Comparison of ENCODE assay signal across 1 cellular context in the genomic region with DNA sequence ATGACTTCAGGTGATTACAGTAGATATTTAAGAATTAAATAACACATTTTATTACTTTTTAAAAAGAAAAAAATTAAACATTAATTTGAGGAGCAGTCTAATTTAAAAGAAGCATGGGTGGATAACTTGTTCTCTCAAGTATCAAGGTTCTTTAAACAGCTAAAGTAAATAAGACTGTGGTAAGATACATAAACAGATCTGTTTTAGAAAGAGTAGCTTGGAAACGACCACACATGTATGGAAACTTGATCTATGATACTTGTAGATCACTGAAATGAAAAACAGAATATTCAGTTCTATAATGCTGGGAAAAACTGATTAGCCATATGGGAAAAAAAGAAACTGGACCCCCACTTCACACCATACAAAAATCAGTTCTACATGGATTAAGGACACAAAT.
A peak's percentile ranks its signal among the peaks of the same experiment; 100 is the strongest.
TF ChIP-seq lines count a peak whose summit lies in the region.

No MANE protein-coding gene starts in this region.

TF ChIP-seq in HEK293, 187 proteins besides CTCF, POLR2A, EP300 and RAD21 (continued from another document):
- TF ChIP-seq, protein P1, sequence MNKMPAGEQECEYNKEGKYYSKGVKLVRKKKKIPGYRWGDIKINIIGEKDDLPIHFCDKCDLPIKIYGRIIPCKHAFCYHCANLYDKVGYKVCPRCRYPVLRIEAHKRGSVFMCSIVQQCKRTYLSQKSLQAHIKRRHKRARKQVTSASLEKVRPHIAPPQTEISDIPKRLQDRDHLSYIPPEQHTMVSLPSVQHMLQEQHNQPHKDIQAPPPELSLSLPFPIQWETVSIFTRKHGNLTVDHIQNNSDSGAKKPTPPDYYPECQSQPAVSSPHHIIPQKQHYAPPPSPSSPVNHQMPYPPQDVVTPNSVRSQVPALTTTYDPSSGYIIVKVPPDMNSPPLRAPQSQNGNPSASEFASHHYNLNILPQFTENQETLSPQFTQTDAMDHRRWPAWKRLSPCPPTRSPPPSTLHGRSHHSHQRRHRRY (tag by site-specific recombination; IDR thresholded peaks at IDR 0.05): no peak
- TF ChIP-seq ZNF561 (tag by site-specific recombination; IDR thresholded peaks at IDR 0.05; ENCODE audit: borderline replicate concordance) (no peak), ZNF76 (tag by site-specific recombination; IDR thresholded peaks at IDR 0.05; ENCODE audit: borderline replicate concordance, low read depth) (no peak), KLF10 (tag by site-specific recombination; IDR thresholded peaks at IDR 0.05) (no peak), ZNF777 (tag by site-specific recombination; IDR thresholded peaks at IDR 0.05; ENCODE audit: borderline replicate concordance) (no peak), ZNF121 (tag by site-specific recombination; IDR thresholded peaks at IDR 0.05) (no peak), ZNF624 (tag by site-specific recombination; IDR thresholded peaks at IDR 0.05) (no peak), ZNF549 (tag by site-specific recombination; IDR thresholded peaks at IDR 0.05) (no peak), ZNF843 (tag by site-specific recombination; IDR thresholded peaks at IDR 0.05) (0 out of 2 replicates have a peak, but pooled peaks have one; percentile 42), ZNF473 (tag by site-specific recombination; IDR thresholded peaks at IDR 0.05) (no peak), ZNF394 (tag by site-specific recombination; IDR thresholded peaks at IDR 0.05; ENCODE audit: borderline replicate concordance) (peak; percentile 40; the same call in 1 of the 2 replicates), ZNF510 (tag by site-specific recombination; IDR thresholded peaks at IDR 0.05; ENCODE audit: insufficient replicate concordance) (no peak), SETDB1 (IDR thresholded peaks at IDR 0.05; ENCODE audit: insufficient read length, low read length) (no peak), ZNF404 (tag by site-specific recombination; IDR thresholded peaks at IDR 0.05) (no peak), TCF7L2 (IDR thresholded peaks at IDR 0.05; ENCODE audit: borderline replicate concordance, low read depth, low read length) (no peak), GLI4 (tag by site-specific recombination; IDR thresholded peaks at IDR 0.05) (no peak), ZNF239 (tag by site-specific recombination; IDR thresholded peaks at IDR 0.05) (no peak), ZNF211 (tag by site-specific recombination; IDR thresholded peaks at IDR 0.05; ENCODE audit: low read depth) (no peak), ZFP69B (tag by site-specific recombination; IDR thresholded peaks at IDR 0.05) (no peak), BCL11A (tag by site-specific recombination; IDR thresholded peaks at IDR 0.05; ENCODE audit: low read depth) (no peak), ZNF311 (tag by site-specific recombination; IDR thresholded peaks at IDR 0.05; ENCODE audit: borderline replicate concordance) (no peak), ZNF155 (tag by site-specific recombination; IDR thresholded peaks at IDR 0.05) (no peak), SALL2 (tag by site-specific recombination; IDR thresholded peaks at IDR 0.05; ENCODE audit: borderline replicate concordance) (no peak), WT1 (tag by site-specific recombination; IDR thresholded peaks at IDR 0.05) (0 out of 2 replicates have a peak, but pooled peaks have one; percentile 25), ZNF248 (tag by site-specific recombination; IDR thresholded peaks at IDR 0.05) (no peak), HOXC10 (CRISPR knock-in tag; IDR thresholded peaks at IDR 0.05) (no peak), ZNF677 (tag by site-specific recombination; IDR thresholded peaks at IDR 0.05) (no peak)
- TF ChIP-seq, protein P2, sequence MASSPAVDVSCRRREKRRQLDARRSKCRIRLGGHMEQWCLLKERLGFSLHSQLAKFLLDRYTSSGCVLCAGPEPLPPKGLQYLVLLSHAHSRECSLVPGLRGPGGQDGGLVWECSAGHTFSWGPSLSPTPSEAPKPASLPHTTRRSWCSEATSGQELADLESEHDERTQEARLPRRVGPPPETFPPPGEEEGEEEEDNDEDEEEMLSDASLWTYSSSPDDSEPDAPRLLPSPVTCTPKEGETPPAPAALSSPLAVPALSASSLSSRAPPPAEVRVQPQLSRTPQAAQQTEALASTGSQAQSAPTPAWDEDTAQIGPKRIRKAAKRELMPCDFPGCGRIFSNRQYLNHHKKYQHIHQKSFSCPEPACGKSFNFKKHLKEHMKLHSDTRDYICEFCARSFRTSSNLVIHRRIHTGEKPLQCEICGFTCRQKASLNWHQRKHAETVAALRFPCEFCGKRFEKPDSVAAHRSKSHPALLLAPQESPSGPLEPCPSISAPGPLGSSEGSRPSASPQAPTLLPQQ (tag by site-specific recombination; IDR thresholded peaks at IDR 0.05): no peak
- TF ChIP-seq, protein P3, sequence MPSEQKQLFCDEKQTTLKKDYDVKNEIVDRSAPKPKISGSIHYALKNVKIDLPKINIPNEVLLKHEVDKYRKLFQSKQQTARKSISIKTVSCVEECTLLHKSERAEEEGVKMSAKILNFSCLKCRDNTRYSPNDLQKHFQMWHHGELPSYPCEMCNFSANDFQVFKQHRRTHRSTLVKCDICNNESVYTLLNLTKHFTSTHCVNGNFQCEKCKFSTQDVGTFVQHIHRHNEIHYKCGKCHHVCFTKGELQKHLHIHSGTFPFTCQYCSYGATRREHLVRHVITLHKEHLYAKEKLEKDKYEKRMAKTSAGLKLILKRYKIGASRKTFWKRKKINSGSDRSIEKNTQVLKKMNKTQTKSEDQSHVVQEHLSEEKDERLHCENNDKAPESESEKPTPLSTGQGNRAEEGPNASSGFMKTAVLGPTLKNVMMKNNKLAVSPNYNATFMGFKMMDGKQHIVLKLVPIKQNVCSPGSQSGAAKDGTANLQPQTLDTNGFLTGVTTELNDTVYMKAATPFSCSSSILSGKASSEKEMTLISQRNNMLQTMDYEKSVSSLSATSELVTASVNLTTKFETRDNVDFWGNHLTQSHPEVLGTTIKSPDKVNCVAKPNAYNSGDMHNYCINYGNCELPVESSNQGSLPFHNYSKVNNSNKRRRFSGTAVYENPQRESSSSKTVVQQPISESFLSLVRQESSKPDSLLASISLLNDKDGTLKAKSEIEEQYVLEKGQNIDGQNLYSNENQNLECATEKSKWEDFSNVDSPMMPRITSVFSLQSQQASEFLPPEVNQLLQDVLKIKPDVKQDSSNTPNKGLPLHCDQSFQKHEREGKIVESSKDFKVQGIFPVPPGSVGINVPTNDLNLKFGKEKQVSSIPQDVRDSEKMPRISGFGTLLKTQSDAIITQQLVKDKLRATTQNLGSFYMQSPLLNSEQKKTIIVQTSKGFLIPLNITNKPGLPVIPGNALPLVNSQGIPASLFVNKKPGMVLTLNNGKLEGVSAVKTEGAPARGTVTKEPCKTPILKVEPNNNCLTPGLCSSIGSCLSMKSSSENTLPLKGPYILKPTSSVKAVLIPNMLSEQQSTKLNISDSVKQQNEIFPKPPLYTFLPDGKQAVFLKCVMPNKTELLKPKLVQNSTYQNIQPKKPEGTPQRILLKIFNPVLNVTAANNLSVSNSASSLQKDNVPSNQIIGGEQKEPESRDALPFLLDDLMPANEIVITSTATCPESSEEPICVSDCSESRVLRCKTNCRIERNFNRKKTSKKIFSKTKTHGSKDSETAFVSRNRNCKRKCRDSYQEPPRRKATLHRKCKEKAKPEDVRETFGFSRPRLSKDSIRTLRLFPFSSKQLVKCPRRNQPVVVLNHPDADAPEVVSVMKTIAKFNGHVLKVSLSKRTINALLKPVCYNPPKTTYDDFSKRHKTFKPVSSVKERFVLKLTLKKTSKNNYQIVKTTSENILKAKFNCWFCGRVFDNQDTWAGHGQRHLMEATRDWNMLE (tag by site-specific recombination; conservative IDR thresholded peaks at IDR 0.05; ENCODE audit: low read depth): no peak
- TF ChIP-seq, protein P4, sequence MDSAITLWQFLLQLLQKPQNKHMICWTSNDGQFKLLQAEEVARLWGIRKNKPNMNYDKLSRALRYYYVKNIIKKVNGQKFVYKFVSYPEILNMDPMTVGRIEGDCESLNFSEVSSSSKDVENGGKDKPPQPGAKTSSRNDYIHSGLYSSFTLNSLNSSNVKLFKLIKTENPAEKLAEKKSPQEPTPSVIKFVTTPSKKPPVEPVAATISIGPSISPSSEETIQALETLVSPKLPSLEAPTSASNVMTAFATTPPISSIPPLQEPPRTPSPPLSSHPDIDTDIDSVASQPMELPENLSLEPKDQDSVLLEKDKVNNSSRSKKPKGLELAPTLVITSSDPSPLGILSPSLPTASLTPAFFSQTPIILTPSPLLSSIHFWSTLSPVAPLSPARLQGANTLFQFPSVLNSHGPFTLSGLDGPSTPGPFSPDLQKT (IDR thresholded peaks at IDR 0.05; ENCODE audit: borderline replicate concordance, low read depth, low read length): no peak
- TF ChIP-seq, protein P5, sequence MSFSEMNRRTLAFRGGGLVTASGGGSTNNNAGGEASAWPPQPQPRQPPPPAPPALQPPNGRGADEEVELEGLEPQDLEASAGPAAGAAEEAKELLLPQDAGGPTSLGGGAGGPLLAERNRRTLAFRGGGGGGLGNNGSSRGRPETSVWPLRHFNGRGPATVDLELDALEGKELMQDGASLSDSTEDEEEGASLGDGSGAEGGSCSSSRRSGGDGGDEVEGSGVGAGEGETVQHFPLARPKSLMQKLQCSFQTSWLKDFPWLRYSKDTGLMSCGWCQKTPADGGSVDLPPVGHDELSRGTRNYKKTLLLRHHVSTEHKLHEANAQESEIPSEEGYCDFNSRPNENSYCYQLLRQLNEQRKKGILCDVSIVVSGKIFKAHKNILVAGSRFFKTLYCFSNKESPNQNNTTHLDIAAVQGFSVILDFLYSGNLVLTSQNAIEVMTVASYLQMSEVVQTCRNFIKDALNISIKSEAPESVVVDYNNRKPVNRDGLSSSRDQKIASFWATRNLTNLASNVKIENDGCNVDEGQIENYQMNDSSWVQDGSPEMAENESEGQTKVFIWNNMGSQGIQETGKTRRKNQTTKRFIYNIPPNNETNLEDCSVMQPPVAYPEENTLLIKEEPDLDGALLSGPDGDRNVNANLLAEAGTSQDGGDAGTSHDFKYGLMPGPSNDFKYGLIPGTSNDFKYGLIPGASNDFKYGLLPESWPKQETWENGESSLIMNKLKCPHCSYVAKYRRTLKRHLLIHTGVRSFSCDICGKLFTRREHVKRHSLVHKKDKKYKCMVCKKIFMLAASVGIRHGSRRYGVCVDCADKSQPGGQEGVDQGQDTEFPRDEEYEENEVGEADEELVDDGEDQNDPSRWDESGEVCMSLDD (tag by site-specific recombination; IDR thresholded peaks at IDR 0.05): no peak
- TF ChIP-seq, protein P6, sequence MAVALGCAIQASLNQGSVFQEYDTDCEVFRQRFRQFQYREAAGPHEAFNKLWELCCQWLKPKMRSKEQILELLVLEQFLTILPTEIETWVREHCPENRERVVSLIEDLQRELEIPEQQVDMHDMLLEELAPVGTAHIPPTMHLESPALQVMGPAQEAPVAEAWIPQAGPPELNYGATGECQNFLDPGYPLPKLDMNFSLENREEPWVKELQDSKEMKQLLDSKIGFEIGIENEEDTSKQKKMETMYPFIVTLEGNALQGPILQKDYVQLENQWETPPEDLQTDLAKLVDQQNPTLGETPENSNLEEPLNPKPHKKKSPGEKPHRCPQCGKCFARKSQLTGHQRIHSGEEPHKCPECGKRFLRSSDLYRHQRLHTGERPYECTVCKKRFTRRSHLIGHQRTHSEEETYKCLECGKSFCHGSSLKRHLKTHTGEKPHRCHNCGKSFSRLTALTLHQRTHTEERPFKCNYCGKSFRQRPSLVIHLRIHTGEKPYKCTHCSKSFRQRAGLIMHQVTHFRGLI (tag by site-specific recombination; IDR thresholded peaks at IDR 0.05): no peak
